ENCODE assay signal across 23 cellular contexts in the genomic region with DNA sequence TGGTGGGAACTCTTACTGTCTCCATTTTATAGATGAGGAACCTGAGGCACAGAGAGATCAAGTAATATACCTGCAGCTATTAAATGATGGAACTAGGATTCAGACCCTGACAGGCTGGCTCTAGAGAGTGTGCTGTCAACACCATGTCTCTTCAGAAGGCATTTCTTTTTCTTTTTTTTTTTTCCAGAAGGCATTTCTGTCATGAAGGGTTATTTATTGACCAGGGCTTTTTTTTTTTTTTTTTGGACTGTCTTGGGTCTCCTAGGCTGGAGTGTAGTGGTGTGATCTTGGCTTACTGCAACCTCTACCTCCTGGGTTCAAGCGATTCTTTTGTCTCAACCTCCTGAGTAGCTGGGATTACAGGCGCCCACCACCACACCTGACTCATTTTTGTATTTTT. TPM values are rescaled to one million over a fixed set of nuclear protein-coding genes. Genes with fewer than 3 reads are reported as not detected.
A peak's percentile ranks its signal among the peaks of the same experiment; 100 is the strongest.
DNase-seq lines count a peak whose midpoint lies in the region; ATAC-seq and TF ChIP-seq lines count a peak whose summit lies in the region.
"Had no signal": no experiment of that assay in that cellular context is flagged by ENCODE, and none has a peak within 500 bp of the region (broad histone marks: within the 10 kb centered on the region; RNA-seq: fewer than 3 reads in every experiment).

No MANE protein-coding gene starts in this region.

- no peaks in the 10 kb centered on the region for H3K9me3 ChIP-seq in CD4-positive, alpha-beta T cell (ENCODE audit: control insufficient read depth, low read length)
- no peaks in the 10 kb centered on the region for H3K9me3 ChIP-seq in CD8-positive, alpha-beta T cell (ENCODE audit: low read length)

- H3K4me3 Mint-ChIP-seq in CD4-positive, alpha-beta T cell: no peak overlapping the region
- no peak overlapping the region for H3K4me3 Mint-ChIP-seq in CD8-positive, alpha-beta T cell
- no peak overlapping the region for H3K4me3 Mint-ChIP-seq in activated T-helper 2 cell treated with anti-CD3 and anti-CD28 coated beads, Interferon-gamma antibody, Interleukin-2, Interleukin-4, amounts not matched to agents 10 μg/mL and 5 μg/mL and 100 μg/mL, durations not matched to agents 14 hours and 24 hours and 36 hours (ENCODE audit: low read depth)
- no peak overlapping the region for H3K4me3 Mint-ChIP-seq in effector memory CD8-positive, alpha-beta T cell
- H3K4me3 Mint-ChIP-seq: IgD-negative memory B cell had no signal

- intact Hi-C loops in CD4-positive, alpha-beta T cell (cut with DNase I, micrococcal nuclease): loop anchor here in 1 of 2 experiments (10.0 kb wide), 1 partner anchor 557 kb away; the partner anchor contains the start of gene MAGI3
- intact Hi-C loops in CD8-positive, alpha-beta T cell (cut with DNase I, micrococcal nuclease): loop anchor here in 1 of 2 experiments (2.0 kb wide), 1 partner anchor 21 kb away; no protein-coding TSS in a partner anchor
- intact Hi-C loops in activated T-helper 2 cell treated with anti-CD3 and anti-CD28 coated beads, Interferon-gamma antibody, Interleukin-2, Interleukin-4, amounts not matched to agents 10 μg/mL and 5 μg/mL and 100 μg/mL, durations not matched to agents 14 hours and 24 hours and 36 hours (cut with micrococcal nuclease): no loop called here

- peaks cover 87% of the 10 kb centered on the region for H3K4me1 Mint-ChIP-seq in CD4-positive, alpha-beta T cell (ENCODE audit: low read depth)
- peaks cover 76% of the 10 kb centered on the region for H3K4me1 Mint-ChIP-seq in CD8-positive, alpha-beta T cell (ENCODE audit: low read depth)
- peaks cover 52% of the 10 kb centered on the region for H3K4me1 Mint-ChIP-seq in activated T-helper 2 cell treated with anti-CD3 and anti-CD28 coated beads, Interferon-gamma antibody, Interleukin-2, Interleukin-4, amounts not matched to agents 10 μg/mL and 5 μg/mL and 100 μg/mL, durations not matched to agents 14 hours and 24 hours and 36 hours (ENCODE audit: low read depth)
- H3K4me1 Mint-ChIP-seq in effector memory CD8-positive, alpha-beta T cell (ENCODE audit: low read depth in 2 of 2): peaks cover 27 to 48% of the 10 kb centered on the region in 2 donors

- peaks cover 79% of the 10 kb centered on the region for H3K4me1 ChIP-seq in CD8-positive, alpha-beta T cell (ENCODE audit: insufficient read depth, low read length)

- no peak for TF ChIP-seq CTCF in CD4-positive, alpha-beta T cell (IDR thresholded peaks at IDR 0.05)
- no peak for TF ChIP-seq CTCF in CD8-positive, alpha-beta T cell (IDR thresholded peaks at IDR 0.05)

- DNase-seq in CD4-positive, alpha-beta T cell: no peak
- DNase-seq in CD8-positive, alpha-beta T cell: no peak
- no peak for DNase-seq in activated T-helper 2 cell treated with anti-CD3 and anti-CD28 coated beads, Interferon-gamma antibody, Interleukin-2, Interleukin-4, amounts not matched to agents 10 μg/mL and 5 μg/mL and 100 μg/mL, durations not matched to agents 14 hours and 24 hours and 36 hours (ENCODE audit: low spot score)
- DNase-seq in effector memory CD8-positive, alpha-beta T cell: no peak
- DNase-seq in SKM-1 (lab: John Stamatoyannopoulos, UW; ENCODE audit: unreplicated experiment): no peak
- DNase-seq in NOMO-1 treated with dmso at 0.1 percent for 144 hours (lab: John Stamatoyannopoulos, UW; ENCODE audit: unreplicated experiment): no peak
- DNase-seq: C1 segment of cervical spinal cord, GM23248, H7, NCI-H1092, NCI-H1436, NCI-H187, NCI-H2081 treated with DMSO at 0.1 percent for 48 hours, NCI-H2171, NCI-H226, NCI-H510A, NCI-H69, SHP77 had no signal

- H3K27me3 ChIP-seq in CD4-positive, alpha-beta T cell (ENCODE audit: control insufficient read depth, insufficient read depth, low read length): no peaks in the 10 kb centered on the region
- no peaks in the 10 kb centered on the region for H3K27me3 ChIP-seq in CD8-positive, alpha-beta T cell (ENCODE audit: insufficient read depth, low read length)

- peak overlapping the region; percentile 89 for H3K27ac Mint-ChIP-seq in CD4-positive, alpha-beta T cell
- peak overlapping the region; percentile 34 for H3K27ac Mint-ChIP-seq in CD8-positive, alpha-beta T cell
- H3K27ac Mint-ChIP-seq in activated T-helper 2 cell treated with anti-CD3 and anti-CD28 coated beads, Interferon-gamma antibody, Interleukin-2, Interleukin-4, amounts not matched to agents 10 μg/mL and 5 μg/mL and 100 μg/mL, durations not matched to agents 14 hours and 24 hours and 36 hours: peak overlapping the region; percentile 5
- peak overlapping the region; percentile 10 to 62 for H3K27ac Mint-ChIP-seq in effector memory CD8-positive, alpha-beta T cell

- H3K4me3 ChIP-seq in CD8-positive, alpha-beta T cell (ENCODE audit: low read depth, low read length): no peak overlapping the region
- H3K4me3 ChIP-seq: GM23248 had no signal

- POLR2A ChIA-PET in CD4-positive, alpha-beta T cell (lab: Charles Lee): interaction anchor here (10.2 kb wide), 1 partner anchor 19 kb away, joined by 245 read pairs; the partner anchor contains the start of gene HIPK1
- POLR2A ChIA-PET in CD8-positive, alpha-beta T cell (lab: Charles Lee): interaction anchor here (0.9 to 4.4 kb wide), 3 partner anchors 11 to 22 kb away, joined by 4 to 25 read pairs (median 4); partner anchors contain the start of gene HIPK1

- no peaks in the 10 kb centered on the region for H3K9me3 Mint-ChIP-seq in CD4-positive, alpha-beta T cell
- no peaks in the 10 kb centered on the region for H3K9me3 Mint-ChIP-seq in CD8-positive, alpha-beta T cell
- H3K9me3 Mint-ChIP-seq in activated T-helper 2 cell treated with anti-CD3 and anti-CD28 coated beads, Interferon-gamma antibody, Interleukin-2, Interleukin-4, amounts not matched to agents 10 μg/mL and 5 μg/mL and 100 μg/mL, durations not matched to agents 14 hours and 24 hours and 36 hours: no peaks in the 10 kb centered on the region
- H3K9me3 Mint-ChIP-seq in effector memory CD8-positive, alpha-beta T cell: no peaks in the 10 kb centered on the region
- H3K9me3 Mint-ChIP-seq: IgD-negative memory B cell had no signal

- peaks cover 63% of the 10 kb centered on the region for H3K36me3 Mint-ChIP-seq in CD4-positive, alpha-beta T cell (ENCODE audit: low read depth)
- H3K36me3 Mint-ChIP-seq in CD8-positive, alpha-beta T cell: peaks cover 45% of the 10 kb centered on the region
- H3K36me3 Mint-ChIP-seq in activated T-helper 2 cell treated with anti-CD3 and anti-CD28 coated beads, Interferon-gamma antibody, Interleukin-2, Interleukin-4, amounts not matched to agents 10 μg/mL and 5 μg/mL and 100 μg/mL, durations not matched to agents 14 hours and 24 hours and 36 hours (ENCODE audit: low read depth): peaks cover 76% of the 10 kb centered on the region
- H3K36me3 Mint-ChIP-seq in effector memory CD8-positive, alpha-beta T cell (ENCODE audit: insufficient read depth): peaks cover 81% of the 10 kb centered on the region

- H3K36me3 ChIP-seq in CD8-positive, alpha-beta T cell (ENCODE audit: insufficient read depth, low read length): peaks cover 16% of the 10 kb centered on the region

- no peak for ATAC-seq in CD4-positive, alpha-beta T cell (ENCODE audit: poor library complexity)
- no peak for ATAC-seq in CD8-positive, alpha-beta T cell
- no peak for ATAC-seq in effector memory CD8-positive, alpha-beta T cell (replicated peaks)
- ATAC-seq in HG02642 (IDR thresholded peaks at IDR 0.05; ENCODE audit: poor library complexity, unreplicated experiment): no peak
- ATAC-seq: Panc1 had no signal

- H3K27ac ChIP-seq in CD4-positive, alpha-beta T cell (ENCODE audit: low read depth, low read length): no peak overlapping the region
- H3K27ac ChIP-seq in CD8-positive, alpha-beta T cell (ENCODE audit: low read depth, low read length): no peak overlapping the region
- H3K27ac ChIP-seq: GM23248, RWPE1 had no signal

- no peaks in the 10 kb centered on the region for H3K27me3 Mint-ChIP-seq in CD4-positive, alpha-beta T cell
- H3K27me3 Mint-ChIP-seq in CD8-positive, alpha-beta T cell (ENCODE audit: low read depth): no peaks in the 10 kb centered on the region
- no peaks in the 10 kb centered on the region for H3K27me3 Mint-ChIP-seq in activated T-helper 2 cell treated with anti-CD3 and anti-CD28 coated beads, Interferon-gamma antibody, Interleukin-2, Interleukin-4, amounts not matched to agents 10 μg/mL and 5 μg/mL and 100 μg/mL, durations not matched to agents 14 hours and 24 hours and 36 hours (ENCODE audit: low read depth)
- no peaks in the 10 kb centered on the region for H3K27me3 Mint-ChIP-seq in effector memory CD8-positive, alpha-beta T cell
- H3K27me3 Mint-ChIP-seq: IgD-negative memory B cell had no signal

- CTCF ChIA-PET in CD4-positive, alpha-beta T cell (lab: Charles Lee): interaction anchor here (0.7 to 1.5 kb wide), 2 partner anchors 23 to 24 kb away, joined by 4 to 5 read pairs; partner anchors contain the start of gene HIPK1
- CTCF ChIA-PET in CD8-positive, alpha-beta T cell (lab: Charles Lee): interaction anchor here (0.9 to 2.0 kb wide), 2 partner anchors 22 to 116 kb away, joined by 3 to 8 read pairs; partner anchors contain the start of gene HIPK1

RNA-seq across cellular contexts. Expression of gene HIPK1, which starts 22.6 kb away (rescaled TPM):
- total RNA-seq in CD4-positive, alpha-beta T cell: 100 to 1,000 TPM; 245 to 251 TPM
- total RNA-seq in CD8-positive, alpha-beta T cell: 100 to 1,000 TPM; 301 to 312 TPM
- 108 and 111 TPM in 2 replicates for total RNA-seq in activated T-helper 2 cell treated with anti-CD3 and anti-CD28 coated beads, Interferon-gamma antibody, Interleukin-2, Interleukin-4, amounts not matched to agents 10 μg/mL and 5 μg/mL and 100 μg/mL, durations not matched to agents 14 hours and 24 hours and 36 hours

RNA-seq across cellular contexts. Expression of gene OLFML3, which starts 27.6 kb away (rescaled TPM):
- under 1 TPM; 0.30 to 0.31 TPM for total RNA-seq in CD4-positive, alpha-beta T cell
- total RNA-seq in CD8-positive, alpha-beta T cell: under 1 TPM; 0.49 to 0.67 TPM
- 0.11 and 0.18 TPM in 2 replicates for total RNA-seq in activated T-helper 2 cell treated with anti-CD3 and anti-CD28 coated beads, Interferon-gamma antibody, Interleukin-2, Interleukin-4, amounts not matched to agents 10 μg/mL and 5 μg/mL and 100 μg/mL, durations not matched to agents 14 hours and 24 hours and 36 hours
- total RNA-seq: SK-MEL-5 had no signal

RNA-seq across cellular contexts. Expression of gene DCLRE1B, which starts 46.6 kb away (rescaled TPM):
- total RNA-seq in CD4-positive, alpha-beta T cell: 1 to 10 TPM; 6.4 to 6.8 TPM
- 1 to 10 TPM; 8.1 to 9.1 TPM for total RNA-seq in CD8-positive, alpha-beta T cell
- 18.8 and 20.8 TPM in 2 replicates for total RNA-seq in activated T-helper 2 cell treated with anti-CD3 and anti-CD28 coated beads, Interferon-gamma antibody, Interleukin-2, Interleukin-4, amounts not matched to agents 10 μg/mL and 5 μg/mL and 100 μg/mL, durations not matched to agents 14 hours and 24 hours and 36 hours

RNA-seq across cellular contexts. Expression of gene AP4B1, which starts 47.1 kb away (rescaled TPM):
- total RNA-seq in CD4-positive, alpha-beta T cell: 10 to 100 TPM; 44.1 to 48.0 TPM
- total RNA-seq in CD8-positive, alpha-beta T cell: 10 to 100 TPM; 63.7 to 67.3 TPM
- 42.0 and 45.9 TPM in 2 replicates for total RNA-seq in activated T-helper 2 cell treated with anti-CD3 and anti-CD28 coated beads, Interferon-gamma antibody, Interleukin-2, Interleukin-4, amounts not matched to agents 10 μg/mL and 5 μg/mL and 100 μg/mL, durations not matched to agents 14 hours and 24 hours and 36 hours

Comparison
In these comparisons a context has a peak if more than half of its experiments do, and no peak if none do; other contexts are left out.
1. H3K27ac Mint-ChIP-seq: peak in every context shown above with its lines; median percentile 89 in CD4-positive, alpha-beta T cell; 36 in effector memory CD8-positive, alpha-beta T cell; 34 in CD8-positive, alpha-beta T cell; 5 in activated T-helper 2 cell treated with anti-CD3 and anti-CD28 coated beads, Interferon-gamma antibody, Interleukin-2, Interleukin-4, amounts not matched to agents 10 μg/mL and 5 μg/mL and 100 μg/mL, durations not matched to agents 14 hours and 24 hours and 36 hours.